1 cellular context compared by ENCODE assay signal in the genomic region with DNA sequence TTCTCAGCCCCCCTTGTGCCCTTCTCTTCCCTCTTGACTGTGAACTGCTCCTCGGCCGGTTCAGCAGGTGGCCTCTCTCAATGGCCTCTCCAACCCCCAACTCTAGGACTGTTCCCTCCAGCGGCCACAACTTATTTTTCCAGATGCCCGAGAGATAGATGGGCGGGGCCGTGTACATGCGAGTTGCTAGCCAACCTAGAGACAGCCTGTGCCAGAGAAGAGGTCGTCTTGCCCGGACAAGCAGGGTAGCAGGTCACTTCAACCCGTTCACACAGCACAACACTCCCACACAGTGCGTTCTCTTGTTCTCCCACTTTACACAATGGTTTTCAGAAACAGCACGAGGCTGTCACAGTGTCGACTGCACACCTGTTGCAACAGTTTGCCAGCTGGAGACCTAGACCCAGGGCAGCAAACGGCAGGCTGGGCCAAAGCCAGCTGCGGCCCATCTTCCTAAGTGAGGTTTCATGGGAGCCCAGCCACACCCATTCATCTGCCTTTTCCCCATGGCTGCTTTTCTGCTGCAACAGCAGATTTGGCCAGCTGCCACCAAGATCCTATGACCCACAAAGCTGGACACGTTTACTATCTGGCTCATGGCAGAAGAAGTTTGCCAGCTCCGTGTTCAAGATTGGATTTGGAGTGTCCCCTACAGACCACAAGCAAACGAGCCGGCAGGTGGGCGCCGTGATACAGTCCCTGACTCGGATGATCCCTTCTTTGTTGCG.
TF ChIP-seq lines count a peak whose summit lies in the region.

No MANE protein-coding gene starts in this region.

TF ChIP-seq in IMR-90, 13 proteins besides CTCF, POLR2A, EP300 and RAD21:
- TF ChIP-seq BHLHE40 (IDR thresholded peaks at IDR 0.05; ENCODE audit: low read depth, low read length) (no peak), RCOR1 (IDR thresholded peaks at IDR 0.05; ENCODE audit: insufficient replicate concordance, low read length) (no peak), CEBPB (IDR thresholded peaks at IDR 0.05; ENCODE audit: low read depth, low read length) (no peak), MAFK (IDR thresholded peaks at IDR 0.05; ENCODE audit: low read depth, low read length) (0 out of 2 replicates have a peak, but pooled peaks have one; percentile 11)
